ENCODE assay signal across 8 cellular contexts in genomic region chr5:147452137-147452838, GRCh38. TPM values are rescaled to one million over a fixed set of nuclear protein-coding genes. Genes with fewer than 3 reads are reported as not detected.
A peak's percentile ranks its signal among the peaks of the same experiment; 100 is the strongest.
DNase-seq lines count a peak whose midpoint lies in the region; TF ChIP-seq lines count a peak whose summit lies in the region.

No MANE protein-coding gene starts in this region.

- no peak for DNase-seq in CD4-positive, alpha-beta memory T cell
- DNase-seq in NCI-H2029 treated with DMSO at 0.1 percent for 48 hours (lab: John Stamatoyannopoulos, UW): peak; percentile 44
- DNase-seq in endothelial cell (ENCODE audit: low spot score): peak; percentile 10
- DNase-seq in NCI-H1436 (lab: John Stamatoyannopoulos, UW): no peak
- no peak for DNase-seq in HUDEP-2 (lab: John Stamatoyannopoulos, UW; ENCODE audit: unreplicated experiment in 76 of 76)
- no peak for DNase-seq in posterior vena cava (ENCODE audit: low spot score)
- DNase-seq in stimulated activated CD8-positive, alpha-beta memory T cell treated with anti-CD3 and anti-CD28 coated beads, Interleukin-4, amount 100 ng/mL, for 48 hours: no peak

- no peak overlapping the region for H2AFZ ChIP-seq in neuron (ENCODE audit: low read depth, low read length)

- intact Hi-C loops in CD4-positive, alpha-beta memory T cell (cut with micrococcal nuclease): loop anchor here (5.0 kb wide), 2 partner anchors 370 to 1280 kb away; no protein-coding TSS in a partner anchor
- intact Hi-C loops in posterior vena cava (cut with DNase I): loop anchor here (1.0 to 5.0 kb wide), 3 partner anchors 55 to 105 kb away; no protein-coding TSS in a partner anchor

- CTCF ChIA-PET in CD4-positive, alpha-beta memory T cell (lab: Charles Lee; ENCODE audit: partially characterized antibody): no interaction called here

- no peaks in the 10 kb centered on the region for H3K36me3 ChIP-seq in CD4-positive, alpha-beta memory T cell (ENCODE audit: insufficient read depth, low read length)
- peaks cover 5% of the 10 kb centered on the region for H3K36me3 ChIP-seq in neuron (ENCODE audit: insufficient read depth, low read length)

- H3K4me3 ChIP-seq in CD4-positive, alpha-beta memory T cell (ENCODE audit: low read length in 2 of 2): no peak overlapping the region
- H3K4me3 ChIP-seq in neuron (ENCODE audit: low read length): peak overlapping the region; percentile 78

- H3K4me1 ChIP-seq in CD4-positive, alpha-beta memory T cell (ENCODE audit: insufficient read depth, low read length): peaks cover 13% of the 10 kb centered on the region
- H3K4me1 ChIP-seq in neuron (ENCODE audit: insufficient read depth, low read length): peaks cover 35% of the 10 kb centered on the region

- H3K27ac Mint-ChIP-seq in CD4-positive, alpha-beta memory T cell: peak overlapping the region in 1 of 7 donors; percentile 17
- no peak overlapping the region for H3K27ac Mint-ChIP-seq in endothelial cell (ENCODE audit: unreplicated experiment)

- H3K4me3 Mint-ChIP-seq in CD4-positive, alpha-beta memory T cell: peak overlapping the region; percentile 26 to 75 (median 69)
- H3K4me3 Mint-ChIP-seq in endothelial cell (ENCODE audit: unreplicated experiment): peak overlapping the region; percentile 98

- H3K27me3 Mint-ChIP-seq in CD4-positive, alpha-beta memory T cell: peaks cover 34 to 46% of the 10 kb centered on the region in 2 donors
- peaks cover 7% of the 10 kb centered on the region for H3K27me3 Mint-ChIP-seq in endothelial cell (ENCODE audit: unreplicated experiment)

- TF ChIP-seq CTCF in endothelial cell (IDR thresholded peaks at IDR 0.05; ENCODE audit: unreplicated experiment): no peak

- POLR2A ChIA-PET in CD4-positive, alpha-beta memory T cell (lab: Charles Lee; ENCODE audit: partially characterized antibody): no interaction called here

- no peaks in the 10 kb centered on the region for H3K36me3 Mint-ChIP-seq in CD4-positive, alpha-beta memory T cell
- no peaks in the 10 kb centered on the region for H3K36me3 Mint-ChIP-seq in endothelial cell (ENCODE audit: low read depth, unreplicated experiment)

- peaks cover 16% of the 10 kb centered on the region for H3K27me3 ChIP-seq in CD4-positive, alpha-beta memory T cell (ENCODE audit: insufficient read depth, low read length)
- H3K27me3 ChIP-seq in neuron (ENCODE audit: insufficient read depth, low read length): no peaks in the 10 kb centered on the region

- no peaks in the 10 kb centered on the region for H3K9me3 ChIP-seq in CD4-positive, alpha-beta memory T cell (ENCODE audit: control insufficient read depth in 1 of 2, low read length in 2 of 2)
- no peaks in the 10 kb centered on the region for H3K9me3 ChIP-seq in neuron (ENCODE audit: low read length)

- peaks cover 0 to 3% (median 0%) of the 10 kb centered on the region in 8 donors for H3K9me3 Mint-ChIP-seq in CD4-positive, alpha-beta memory T cell
- no peaks in the 10 kb centered on the region for H3K9me3 Mint-ChIP-seq in endothelial cell (ENCODE audit: unreplicated experiment)

- H3K27ac ChIP-seq in CD4-positive, alpha-beta memory T cell (ENCODE audit: low read depth, low read length): no peak overlapping the region

- H3K4me1 Mint-ChIP-seq in CD4-positive, alpha-beta memory T cell: peaks cover 7 to 18% (median 13%) of the 10 kb centered on the region in 4 donors
- peaks cover 30% of the 10 kb centered on the region for H3K4me1 Mint-ChIP-seq in endothelial cell (ENCODE audit: unreplicated experiment)

RNA-seq across cellular contexts. Expression of gene DPYSL3, which starts 57.6 kb away (rescaled TPM):
- total RNA-seq in CD4-positive, alpha-beta memory T cell: under 1 TPM; 0.06 to 0.25 TPM
- not detected for polyA plus RNA-seq in CD4-positive, alpha-beta memory T cell
- 27.6 TPM for total RNA-seq in endothelial cell (ENCODE audit: unreplicated experiment)
- total RNA-seq in posterior vena cava: 100 to 1,000 TPM; 401 to 418 TPM

Comparison
In these comparisons a context has a peak if more than half of its experiments do, and no peak if none do; other contexts are left out.
1. DNase-seq: peak in NCI-H2029 treated with DMSO at 0.1 percent for 48 hours (single experiment) and endothelial cell (single experiment); none in CD4-positive, alpha-beta memory T cell (0 of 5), NCI-H1436 (single experiment), HUDEP-2 (0 of 76), posterior vena cava (single experiment) and stimulated activated CD8-positive, alpha-beta memory T cell treated with anti-CD3 and anti-CD28 coated beads, Interleukin-4, amount 100 ng/mL, for 48 hours (single experiment).
2. RNA of gene DPYSL3, which starts 57.6 kb away (total RNA-seq): 401 to 418 TPM in posterior vena cava and 27.6 TPM in endothelial cell (single experiment); 0.06 to 0.25 TPM in CD4-positive, alpha-beta memory T cell; every median in the first group is over 10 times any median in the second.